Comparison of ENCODE assay signal across 8 cellular contexts in the genomic region with DNA sequence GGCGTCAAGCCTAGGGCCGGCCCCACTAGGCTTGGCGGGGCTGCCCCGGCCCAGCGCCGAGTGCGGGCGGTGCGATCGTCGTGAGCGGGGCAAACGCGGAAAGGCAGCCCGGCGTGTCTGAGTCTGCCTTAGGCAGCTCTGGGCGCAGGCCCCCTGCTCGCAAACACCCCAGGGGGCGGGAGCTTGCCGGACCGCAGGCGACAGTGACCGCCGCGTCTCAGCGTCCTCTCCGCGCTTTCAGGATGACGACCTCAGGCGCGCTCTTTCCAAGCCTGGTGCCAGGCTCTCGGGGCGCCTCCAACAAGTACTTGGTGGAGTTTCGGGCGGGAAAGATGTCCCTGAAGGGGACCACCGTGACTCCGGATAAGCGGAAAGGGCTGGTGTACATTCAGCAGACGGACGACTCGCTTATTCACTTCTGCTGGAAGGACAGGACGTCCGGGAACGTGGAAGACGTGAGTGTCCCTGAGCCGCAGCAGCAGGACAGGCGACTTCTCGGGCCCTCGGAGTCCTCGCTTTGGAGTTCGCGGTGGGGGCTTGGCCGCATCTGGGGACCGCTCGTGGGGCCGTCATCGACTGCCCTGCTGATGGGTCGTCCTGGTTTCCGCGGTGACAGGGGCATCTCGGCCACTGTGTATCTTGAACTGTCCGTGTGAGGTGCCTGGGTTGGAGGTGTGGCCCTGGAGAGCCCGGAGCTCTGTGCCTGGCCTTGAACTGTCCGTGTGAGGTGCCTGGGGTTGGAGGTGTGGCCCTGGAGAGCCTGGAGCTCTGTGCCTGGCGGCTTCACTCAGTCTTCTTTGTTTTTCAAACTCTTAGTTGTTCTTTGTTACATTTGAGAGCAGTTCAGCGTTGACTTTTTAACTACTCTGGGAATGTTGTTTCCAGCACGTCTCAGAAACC. TPM values are rescaled to one million over a fixed set of nuclear protein-coding genes. Genes with fewer than 3 reads are reported as not detected.
DNase-seq lines count a peak whose midpoint lies in the region; ATAC-seq and TF ChIP-seq lines count a peak whose summit lies in the region.

No MANE protein-coding gene starts in this region.

- no peak for TF ChIP-seq RAD21 in neural cell (conservative IDR thresholded peaks at IDR 0.05)

- no peaks in the 10 kb centered on the region for H3K9me2 ChIP-seq in neural cell (ENCODE audit: insufficient read depth, low read length)

- DNase-seq in GM03348 (ENCODE audit: low spot score) (peak; percentile 67), T-helper 17 cell (no peak), ureter (ENCODE audit: low spot score) (no peak)

- H3K36me3 Mint-ChIP-seq in T-helper 17 cell (ENCODE audit: low read depth): no peaks in the 10 kb centered on the region

- peak overlapping the region; percentile 97 for H3K27ac Mint-ChIP-seq in T-helper 17 cell

- H3K27me3 Mint-ChIP-seq in T-helper 17 cell: no peaks in the 10 kb centered on the region

- peak overlapping the region; percentile 82 for H3K4me2 ChIP-seq in neural cell (ENCODE audit: low read length)

- peaks cover 19% of the 10 kb centered on the region for H3K4me1 Mint-ChIP-seq in T-helper 17 cell

- no peaks in the 10 kb centered on the region for H3F3A ChIP-seq in neural cell (ENCODE audit: insufficient read depth, low read length, poor library complexity, severe bottlenecking)

- H3K27ac ChIP-seq in neural cell (ENCODE audit: low read length): no peak overlapping the region

- TF ChIP-seq EP300 in neural cell (conservative IDR thresholded peaks at IDR 0.05; ENCODE audit: poor library complexity, severe bottlenecking): no peak

- peaks cover 9% of the 10 kb centered on the region for H4K20me1 ChIP-seq in neural cell (ENCODE audit: insufficient read depth)

- H3K4me3 ChIP-seq in neural cell (ENCODE audit: low read length): peak overlapping the region; percentile 93

- peak overlapping the region; percentile 66 for H3K9ac ChIP-seq in neural cell (ENCODE audit: low read length)

- H3K79me2 ChIP-seq in neural cell (replicated peaks; ENCODE audit: insufficient read depth, low read length): peaks cover 14% of the 10 kb centered on the region

- H2AFZ ChIP-seq in neural cell (ENCODE audit: low read depth, low read length): no peak overlapping the region

- no peaks in the 10 kb centered on the region for H3K36me3 ChIP-seq in neural cell (ENCODE audit: insufficient read depth, low read length)

- ATAC-seq in HG02759 (IDR thresholded peaks at IDR 0.05; ENCODE audit: unreplicated experiment): peak; percentile 6
- ATAC-seq in T-helper 17 cell: no peak
- peak; percentile 5 for ATAC-seq in esophagus mucosa
- no peak for ATAC-seq in GM19455 (IDR thresholded peaks at IDR 0.05; ENCODE audit: unreplicated experiment)
- ATAC-seq in GM18868 (IDR thresholded peaks at IDR 0.05; ENCODE audit: unreplicated experiment): no peak

- H3K27me3 ChIP-seq in neural cell (ENCODE audit: insufficient read depth, low read depth, low read length): no peaks in the 10 kb centered on the region

- H3K9me3 ChIP-seq in T-helper 17 cell (ENCODE audit: control insufficient read depth, low read length, poor library complexity, severe bottlenecking) (no peaks in the 10 kb centered on the region), neural cell (ENCODE audit: low read length) (no peaks in the 10 kb centered on the region)

- H3K4me3 Mint-ChIP-seq in T-helper 17 cell: peak overlapping the region; percentile 98

- no peak for TF ChIP-seq CTCF in neural cell (IDR thresholded peaks at IDR 0.05; ENCODE audit: poor library complexity, severe bottlenecking)

TF ChIP-seq in neural cell, 6 proteins besides CTCF, POLR2A, EP300 and RAD21:
- TF ChIP-seq MXI1 (conservative IDR thresholded peaks at IDR 0.05; ENCODE audit: poor library complexity, severe bottlenecking) (no peak), TAF1 (IDR thresholded peaks at IDR 0.05; ENCODE audit: low read depth) (no peak), POLR2AphosphoS5 (IDR thresholded peaks at IDR 0.05) (no peak), EZH2 (IDR thresholded peaks at IDR 0.05; ENCODE audit: borderline replicate concordance, insufficient read depth, low read length, poor library complexity, severe bottlenecking) (no peak), SMC3 (conservative IDR thresholded peaks at IDR 0.05; ENCODE audit: poor library complexity) (no peak)
- TF ChIP-seq, protein P1, sequence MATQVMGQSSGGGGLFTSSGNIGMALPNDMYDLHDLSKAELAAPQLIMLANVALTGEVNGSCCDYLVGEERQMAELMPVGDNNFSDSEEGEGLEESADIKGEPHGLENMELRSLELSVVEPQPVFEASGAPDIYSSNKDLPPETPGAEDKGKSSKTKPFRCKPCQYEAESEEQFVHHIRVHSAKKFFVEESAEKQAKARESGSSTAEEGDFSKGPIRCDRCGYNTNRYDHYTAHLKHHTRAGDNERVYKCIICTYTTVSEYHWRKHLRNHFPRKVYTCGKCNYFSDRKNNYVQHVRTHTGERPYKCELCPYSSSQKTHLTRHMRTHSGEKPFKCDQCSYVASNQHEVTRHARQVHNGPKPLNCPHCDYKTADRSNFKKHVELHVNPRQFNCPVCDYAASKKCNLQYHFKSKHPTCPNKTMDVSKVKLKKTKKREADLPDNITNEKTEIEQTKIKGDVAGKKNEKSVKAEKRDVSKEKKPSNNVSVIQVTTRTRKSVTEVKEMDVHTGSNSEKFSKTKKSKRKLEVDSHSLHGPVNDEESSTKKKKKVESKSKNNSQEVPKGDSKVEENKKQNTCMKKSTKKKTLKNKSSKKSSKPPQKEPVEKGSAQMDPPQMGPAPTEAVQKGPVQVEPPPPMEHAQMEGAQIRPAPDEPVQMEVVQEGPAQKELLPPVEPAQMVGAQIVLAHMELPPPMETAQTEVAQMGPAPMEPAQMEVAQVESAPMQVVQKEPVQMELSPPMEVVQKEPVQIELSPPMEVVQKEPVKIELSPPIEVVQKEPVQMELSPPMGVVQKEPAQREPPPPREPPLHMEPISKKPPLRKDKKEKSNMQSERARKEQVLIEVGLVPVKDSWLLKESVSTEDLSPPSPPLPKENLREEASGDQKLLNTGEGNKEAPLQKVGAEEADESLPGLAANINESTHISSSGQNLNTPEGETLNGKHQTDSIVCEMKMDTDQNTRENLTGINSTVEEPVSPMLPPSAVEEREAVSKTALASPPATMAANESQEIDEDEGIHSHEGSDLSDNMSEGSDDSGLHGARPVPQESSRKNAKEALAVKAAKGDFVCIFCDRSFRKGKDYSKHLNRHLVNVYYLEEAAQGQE (IDR thresholded peaks at IDR 0.05; ENCODE audit: borderline replicate concordance): no peak

RNA-seq across cellular contexts. Expression of a gene that starts 0.8 kb away (rescaled TPM):
- 10 to 100 TPM; 47.3 to 54.2 TPM for total RNA-seq in T-helper 17 cell
- 76.1 TPM for total RNA-seq in esophagus mucosa
- 106 and 111 TPM in 2 replicates for polyA plus RNA-seq in neural cell
- 58.3 and 58.7 TPM in 2 replicates for polyA minus RNA-seq in neural cell
- total RNA-seq in ureter: 72.6 TPM

Comparison
In these comparisons a context has a peak if more than half of its experiments do, and no peak if none do; other contexts are left out.
1. ATAC-seq: peak in HG02759 (single experiment) and esophagus mucosa (single experiment); none in T-helper 17 cell (single experiment), GM19455 (single experiment) and GM18868 (single experiment).